In the genomic region with DNA sequence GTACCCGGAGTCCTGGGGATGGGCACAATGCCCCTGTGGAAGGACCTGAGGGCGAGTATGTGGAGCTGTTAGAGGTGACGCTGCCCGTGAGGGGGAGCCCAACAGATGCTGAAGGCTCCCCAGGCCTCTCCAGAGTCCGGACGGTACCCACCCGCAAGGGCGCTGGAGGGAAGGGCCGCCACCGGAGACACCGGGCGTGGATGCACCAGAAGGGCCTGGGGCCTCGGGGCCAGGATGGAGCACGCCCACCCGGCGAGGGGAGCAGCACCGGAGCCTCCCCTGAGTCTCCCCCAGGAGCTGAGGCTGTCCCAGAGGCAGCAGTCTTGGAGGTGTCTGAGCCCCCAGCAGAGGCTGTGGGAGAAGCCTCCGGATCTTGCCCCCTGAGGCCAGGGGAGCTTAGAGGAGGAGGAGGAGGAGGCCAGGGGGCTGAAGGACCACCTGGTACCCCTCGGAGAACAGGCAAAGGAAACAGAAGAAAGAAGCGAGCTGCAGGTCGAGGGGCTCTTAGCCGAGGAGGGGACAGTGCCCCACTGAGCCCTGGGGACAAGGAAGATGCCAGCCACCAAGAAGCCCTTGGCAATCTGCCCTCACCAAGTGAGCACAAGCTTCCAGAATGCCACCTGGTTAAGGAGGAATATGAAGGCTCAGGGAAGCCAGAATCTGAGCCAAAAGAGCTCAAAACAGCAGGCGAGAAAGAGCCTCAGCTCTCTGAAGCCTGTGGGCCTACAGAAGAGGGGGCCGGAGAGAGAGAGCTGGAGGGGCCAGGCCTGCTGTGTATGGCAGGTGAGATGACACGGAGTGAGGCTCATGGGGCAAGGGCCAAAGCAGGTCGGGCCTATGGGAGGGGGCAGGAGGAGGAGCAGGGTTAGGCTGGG, we compare ENCODE assay signal across 17 cellular contexts. TPM values are rescaled to one million over a fixed set of nuclear protein-coding genes. Genes with fewer than 3 reads are reported as not detected.
DNase-seq lines count a peak whose midpoint lies in the region; ATAC-seq and TF ChIP-seq lines count a peak whose summit lies in the region.
"Had no signal": no experiment of that assay in that cellular context is flagged by ENCODE, and none has a peak within 500 bp of the region (broad histone marks: within the 10 kb centered on the region; RNA-seq: fewer than 3 reads in every experiment).

No MANE protein-coding gene starts in this region.

- no peak overlapping the region for H3K4me3 Mint-ChIP-seq in Caco-2 (ENCODE audit: unreplicated experiment)

- no peaks in the 10 kb centered on the region for H3K4me1 Mint-ChIP-seq in Caco-2 (ENCODE audit: low read depth, unreplicated experiment)

- H2AFZ ChIP-seq in mesenchymal stem cell (ENCODE audit: low read depth, low read length) (no peak overlapping the region), MM.1S (ENCODE audit: low read length) (no peak overlapping the region)

- peak overlapping the region; percentile 51 for H2AK5ac ChIP-seq in mesenchymal stem cell (ENCODE audit: low read length, severe bottlenecking)

- intact Hi-C loops in cardiac septum (cut with DNase I): no loop called here
- intact Hi-C loops in Right ventricle myocardium inferior (cut with DNase I): no loop called here
- intact Hi-C loops in thyroid gland (cut with DNase I): no loop called here
- intact Hi-C loops in Caco-2 (cut with micrococcal nuclease; ENCODE audit: unreplicated experiment): no loop called here

- H3K27ac Mint-ChIP-seq in Caco-2 (ENCODE audit: unreplicated experiment): no peak overlapping the region

- H3K4me2 ChIP-seq in mesenchymal stem cell (ENCODE audit: low read length, poor library complexity, severe bottlenecking): no peak overlapping the region
- no peak overlapping the region for H3K4me2 ChIP-seq in MM.1S (ENCODE audit: low read depth, low read length)
- H3K4me2 ChIP-seq: A549 had no signal

- H2BK120ac ChIP-seq in mesenchymal stem cell (ENCODE audit: low read depth, low read length): no peak overlapping the region

- no TSS peak for BruUV-seq in Caco-2 (replicated peaks; lab: Mats Ljungman, UMichigan)

- DNase-seq in cardiac septum (ENCODE audit: low spot score) (peak; percentile 73), Right ventricle myocardium inferior (ENCODE audit: missing footprints) (no peak), HuH-7.5 (ENCODE audit: low spot score) (peak; percentile 3), mesenchymal stem cell (no peak), thyroid gland (peak; percentile 78 to 80), MM.1S (no peak), kidney tubule cell (ENCODE audit: low spot score) (no peak), Caco-2 (no peak)
- DNase-seq: GOT3, Karpas-422, NCI-H187 treated with DMSO at 0.1 percent for 48 hours, NCI-H510A treated with DMSO at 0.1 percent for 48 hours, Peyer's patch, Right ventricle myocardium superior had no signal

- no peak overlapping the region for H3K27ac ChIP-seq in mesenchymal stem cell (ENCODE audit: low read length, poor library complexity, severe bottlenecking)
- H3K27ac ChIP-seq in thyroid gland: peak overlapping the region; percentile 60 to 90 (median 72)
- H3K27ac ChIP-seq in MM.1S (ENCODE audit: low read length): no peak overlapping the region
- H3K27ac ChIP-seq: A549, C4-2B, Peyer's patch, SK-N-MC had no signal

- H3K4me1 ChIP-seq in mesenchymal stem cell (ENCODE audit: control insufficient read depth, insufficient read depth, low read depth, low read length) (peaks cover 19% of the 10 kb centered on the region), thyroid gland (peaks cover 37 to 49% of the 10 kb centered on the region in 2 donors), MM.1S (ENCODE audit: low read length) (no peaks in the 10 kb centered on the region), Caco-2 (peaks cover 6% of the 10 kb centered on the region)

- no peaks in the 10 kb centered on the region for H3K27me3 ChIP-seq in mesenchymal stem cell (ENCODE audit: control insufficient read depth in 1 of 2, insufficient read depth in 1 of 2, low read length in 2 of 2)
- H3K27me3 ChIP-seq in thyroid gland: no peaks in the 10 kb centered on the region
- peaks cover 2% of the 10 kb centered on the region; the same call in 1 of the 2 replicates for H3K27me3 ChIP-seq in MM.1S (replicated peaks; ENCODE audit: insufficient read depth, low read length)
- no peaks in the 10 kb centered on the region for H3K27me3 ChIP-seq in Caco-2 (replicated peaks; ENCODE audit: control insufficient read depth, insufficient read depth, low read length)
- H3K27me3 ChIP-seq: Peyer's patch had no signal

- H3K18ac ChIP-seq in mesenchymal stem cell (ENCODE audit: low read depth in 1 of 2, low read length in 2 of 2): no peak overlapping the region

- POLR2A ChIA-PET in Caco-2 (lab: Charles Lee): no interaction called here

- peaks cover 6% of the 10 kb centered on the region; the same call in 1 of the 2 replicates for H3F3A ChIP-seq in MM.1S (ENCODE audit: insufficient read depth, low read length)

- no peaks in the 10 kb centered on the region for H3K9me3 ChIP-seq in mesenchymal stem cell (ENCODE audit: control insufficient read depth, low read length)
- no peaks in the 10 kb centered on the region for H3K9me3 ChIP-seq in thyroid gland
- no peaks in the 10 kb centered on the region for H3K9me3 ChIP-seq in MM.1S (replicated peaks; ENCODE audit: insufficient read depth, low read length)
- no peaks in the 10 kb centered on the region for H3K9me3 ChIP-seq in Caco-2
- H3K9me3 ChIP-seq: A549, Peyer's patch had no signal

- no peaks in the 10 kb centered on the region for H3K36me3 Mint-ChIP-seq in Caco-2 (ENCODE audit: insufficient read depth, unreplicated experiment)

- 94% methylated on average over 26 of the region's 26 CpGs for WGBS in mesenchymal stem cell
- WGBS in thyroid gland, 2 donors: 57 to 59% methylated on average over 20 to 22 of the region's 26 CpGs

- no peak overlapping the region for H2BK15ac ChIP-seq in mesenchymal stem cell (ENCODE audit: low read depth, poor library complexity, severe bottlenecking)

- H3K9me2 ChIP-seq in MM.1S (replicated peaks; ENCODE audit: insufficient read depth, low read length): no peaks in the 10 kb centered on the region

- H3K9me3 Mint-ChIP-seq in Caco-2 (ENCODE audit: unreplicated experiment): no peaks in the 10 kb centered on the region

- no peak overlapping the region for H3K4ac ChIP-seq in mesenchymal stem cell (ENCODE audit: low read depth in 1 of 2, low read length in 2 of 2)

- no peak for TF ChIP-seq CTCF in thyroid gland (IDR thresholded peaks at IDR 0.05)
- TF ChIP-seq CTCF in MM.1S (IDR thresholded peaks at IDR 0.05; ENCODE audit: low read length): no peak
- no peak for TF ChIP-seq CTCF in Caco-2 (IDR thresholded peaks at IDR 0.05; ENCODE audit: insufficient read depth in 1 of 2, low read depth in 1 of 2, low read length in 1 of 2, severe bottlenecking in 1 of 2, unreplicated experiment in 1 of 2)

- H3K23ac ChIP-seq in mesenchymal stem cell (ENCODE audit: low read length in 2 of 2): no peak overlapping the region

- H3K79me1 ChIP-seq in mesenchymal stem cell (replicated peaks; ENCODE audit: low read length, poor library complexity, severe bottlenecking): peaks cover 50% of the 10 kb centered on the region

- peak in 1 of 2 donors; percentile 11 for TF ChIP-seq POLR2A in thyroid gland (IDR thresholded peaks at IDR 0.05)

- H3K14ac ChIP-seq in mesenchymal stem cell (ENCODE audit: low read length in 2 of 2): no peak overlapping the region

- H3K4me3 ChIP-seq in mesenchymal stem cell (ENCODE audit: insufficient read depth in 1 of 2, low read depth in 1 of 2, low read length in 2 of 2) (no peak overlapping the region), thyroid gland (replicated peaks in 1 of 3) (no peak overlapping the region), MM.1S (ENCODE audit: low read length) (no peak overlapping the region), Caco-2 (ENCODE audit: low read depth, low read length) (no peak overlapping the region)
- H3K4me3 ChIP-seq: A549, Peyer's patch, SK-N-MC had no signal

- no peak overlapping the region for H2BK5ac ChIP-seq in mesenchymal stem cell (ENCODE audit: low read depth, low read length, poor library complexity, severe bottlenecking)

- peak overlapping the region; percentile 16 for H4K91ac ChIP-seq in mesenchymal stem cell (ENCODE audit: low read length)

- H3K79me2 ChIP-seq in MM.1S (ENCODE audit: low read length): no peaks in the 10 kb centered on the region

- no peak overlapping the region for H2BK12ac ChIP-seq in mesenchymal stem cell (ENCODE audit: low read length in 2 of 2)

- no peaks in the 10 kb centered on the region for H3K27me3 Mint-ChIP-seq in Caco-2 (ENCODE audit: insufficient read depth, unreplicated experiment)

- no peak for ATAC-seq in Right ventricle myocardium inferior
- ATAC-seq: A549 had no signal

- no peaks in the 10 kb centered on the region for H4K20me1 ChIP-seq in MM.1S (ENCODE audit: insufficient read depth, low read length)

- peaks cover 63 to 69% of the 10 kb centered on the region in 2 experiments for H3K36me3 ChIP-seq in mesenchymal stem cell (ENCODE audit: control insufficient read depth in 1 of 2, insufficient read depth in 2 of 2, low read depth in 1 of 2, low read length in 2 of 2)
- peaks cover 29 to 34% of the 10 kb centered on the region in 2 donors for H3K36me3 ChIP-seq in thyroid gland
- no peaks in the 10 kb centered on the region for H3K36me3 ChIP-seq in MM.1S (replicated peaks; ENCODE audit: insufficient read depth, low read length)
- H3K36me3 ChIP-seq in Caco-2 (ENCODE audit: control insufficient read depth, insufficient read depth, low read length): no peaks in the 10 kb centered on the region

- CTCF ChIA-PET in Caco-2 (lab: Charles Lee): interaction anchor here (0.8 kb wide), 1 partner anchor 13 kb away, joined by 3 read pairs; no protein-coding TSS in a partner anchor

- H4K8ac ChIP-seq in mesenchymal stem cell (ENCODE audit: low read length): peak overlapping the region; percentile 14

- H3K9ac ChIP-seq in mesenchymal stem cell (ENCODE audit: low read length) (no peak overlapping the region), MM.1S (ENCODE audit: low read length) (no peak overlapping the region)

RNA-seq across cellular contexts. Expression of a gene that starts 4.5 kb away (rescaled TPM):
- total RNA-seq in cardiac septum: 26.3 TPM
- 25.5 TPM for total RNA-seq in Right ventricle myocardium inferior
- polyA plus RNA-seq in mesenchymal stem cell (2013, experiment 1 of 2): 30.1 TPM
- polyA plus RNA-seq in mesenchymal stem cell (2013, experiment 2 of 2): 27.5 TPM
- total RNA-seq in thyroid gland: 10 to 100 TPM; 28.1 to 44.8 (median 43.4) TPM
- 6.5 and 7.1 TPM in 2 replicates for total RNA-seq in Caco-2 (2022)

RNA-seq across cellular contexts. Expression of a gene that starts 17.0 kb away (rescaled TPM):
- total RNA-seq in cardiac septum (not detected), Right ventricle myocardium inferior (not detected), thyroid gland (not detected), Caco-2 (2022) (not detected in 2 replicates)
- polyA plus RNA-seq in mesenchymal stem cell (2013, experiment 1 of 2): not detected
- not detected for polyA plus RNA-seq in mesenchymal stem cell (2013, experiment 2 of 2)
- total RNA-seq: Peyer's patch, Right ventricle myocardium superior had no signal
- polyA plus RNA-seq: A549 had no signal

RNA-seq across cellular contexts. Expression of a gene that starts 23.8 kb away (rescaled TPM):
- total RNA-seq in cardiac septum: 51.1 TPM
- 49.4 TPM for total RNA-seq in Right ventricle myocardium inferior
- polyA plus RNA-seq in mesenchymal stem cell (2013, experiment 1 of 2): 13.0 TPM
- polyA plus RNA-seq in mesenchymal stem cell (2013, experiment 2 of 2): 11.8 TPM
- total RNA-seq in thyroid gland: 10 to 100 TPM; 53.6 to 82.7 (median 67.3) TPM
- 34.1 and 35.2 TPM in 2 replicates for total RNA-seq in Caco-2 (2022)

RNA-seq across cellular contexts. Expression of a gene that starts 26.2 kb away (rescaled TPM):
- total RNA-seq in cardiac septum: 0.48 TPM
- 0.41 TPM for total RNA-seq in Right ventricle myocardium inferior
- polyA plus RNA-seq in mesenchymal stem cell (2013, experiment 1 of 2): 0.46 TPM
- polyA plus RNA-seq in mesenchymal stem cell (2013, experiment 2 of 2): 0.40 TPM
- 1 to 10 TPM in 2 of 4 donors, under 1 TPM in 1, not detected in 1; 0.81 to 3.1 (median 2.8) TPM for total RNA-seq in thyroid gland
- 0.98 and 1.0 TPM in 2 replicates for total RNA-seq in Caco-2 (2022)

RNA-seq across cellular contexts. Expression of a gene that starts 32.5 kb away (rescaled TPM):
- total RNA-seq in cardiac septum: not detected
- not detected for total RNA-seq in Right ventricle myocardium inferior
- not detected for polyA plus RNA-seq in mesenchymal stem cell (2013, experiment 1 of 2)
- not detected for polyA plus RNA-seq in mesenchymal stem cell (2013, experiment 2 of 2)
- total RNA-seq in thyroid gland: not detected
- not detected in 2 replicates for total RNA-seq in Caco-2 (2022)
- total RNA-seq: Peyer's patch, Right ventricle myocardium superior had no signal
- polyA plus RNA-seq: A549 had no signal

Comparison
In these comparisons a context has a peak if more than half of its experiments do, and no peak if none do; other contexts are left out.
1. DNase-seq: peak in cardiac septum (single experiment), HuH-7.5 (single experiment) and thyroid gland (2 of 2); none in Right ventricle myocardium inferior (single experiment), mesenchymal stem cell (single experiment), MM.1S (single experiment), kidney tubule cell (single experiment) and Caco-2 (0 of 2).
2. H3K27ac ChIP-seq: peak in thyroid gland (3 of 3); none in mesenchymal stem cell (single experiment) and MM.1S (single experiment).